ENCODE assay signal across 21 cellular contexts in the genomic region with DNA sequence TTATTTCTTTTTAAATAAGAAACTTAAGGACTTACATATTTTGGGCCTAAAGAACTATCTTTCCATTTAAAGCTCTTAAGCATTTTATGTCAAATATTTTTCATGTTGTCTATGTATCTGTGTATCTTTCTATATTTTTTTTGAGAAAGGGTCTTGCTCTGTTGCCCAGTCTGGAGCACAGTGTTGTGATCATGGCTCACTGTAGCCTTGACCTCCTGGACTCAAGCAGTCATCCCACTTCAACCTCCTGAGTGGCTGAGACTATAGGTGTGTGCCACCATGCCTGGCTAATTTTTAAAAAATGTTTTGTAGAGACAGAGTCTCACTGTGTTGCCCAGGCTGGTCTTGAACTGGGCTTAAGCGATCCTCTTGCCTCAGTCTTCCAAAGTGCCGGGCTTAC.
"Had no signal": no experiment of that assay in that cellular context is flagged by ENCODE, and none has a peak within 500 bp of the region (broad histone marks: within the 10 kb centered on the region; RNA-seq: fewer than 3 reads in every experiment).

No MANE protein-coding gene starts in this region.

- H3K27ac ChIP-seq: HL-60, SJSA1, SK-N-MC had no signal

- DNase-seq: Karpas-422, KG1, MG63, NCI-H1092 treated with DMSO at 0.1 percent for 48 hours, NCI-H1436, NCI-H187, NCI-H2029, NCI-H2081 treated with DMSO at 0.1 percent for 48 hours, NCI-H2171, NCI-H226, NCI-H446, NCI-H510A, NCI-H524 treated with DMSO at 0.1 percent for 48 hours, NCI-H69, NCI-H774, Right ventricle myocardium superior, RPMI8226, SIG-M5 had no signal

- H3K9me3 ChIP-seq: MG63, SJSA1 had no signal

- H3K4me3 ChIP-seq: MG63, SJSA1, SK-N-MC had no signal

- H3K27me3 ChIP-seq: MG63, SJSA1 had no signal

- H3K4me1 ChIP-seq: SJSA1 had no signal
